Comparison of ENCODE assay signal across 13 cellular contexts in genomic region chr22:19731361-19731725, GRCh38. TPM values are rescaled to one million over a fixed set of nuclear protein-coding genes. Genes with fewer than 3 reads are reported as not detected.
DNase-seq lines count a peak whose midpoint lies in the region; ATAC-seq and TF ChIP-seq lines count a peak whose summit lies in the region.
"Had no signal": no experiment of that assay in that cellular context is flagged by ENCODE, and none has a peak within 500 bp of the region (broad histone marks: within the 10 kb centered on the region; RNA-seq: fewer than 3 reads in every experiment).

No MANE protein-coding gene starts in this region.

- no peaks in the 10 kb centered on the region for H3K9me2 ChIP-seq in DOHH2 (replicated peaks; ENCODE audit: control insufficient read depth, low read length)

- peak overlapping the region in 3 of 11 experiments; percentile 53 to 68 (median 58); a peak in 4 of 22 replicates for H3K9ac ChIP-seq in BLaER1 treated with 17β-estradiol and CSF1 and Interleukin-3, amounts not matched to agents 10 nM and 100 nM
- H3K9ac ChIP-seq in OCI-LY3 (ENCODE audit: low read length) (no peak overlapping the region), neural progenitor cell (no peak overlapping the region)

- peaks cover 0 to 17% (median 2%) of the 10 kb centered on the region in 10 experiments; a peak in 6 of 20 replicates for H3K4me1 ChIP-seq in BLaER1 treated with 17β-estradiol and CSF1 and Interleukin-3, amounts not matched to agents 10 nM and 100 nM
- H3K4me1 ChIP-seq in DOHH2 (ENCODE audit: control insufficient read depth, low read length) (peaks cover 5% of the 10 kb centered on the region), OCI-LY3 (ENCODE audit: low read length) (no peaks in the 10 kb centered on the region), neural progenitor cell (no peaks in the 10 kb centered on the region), stomach (peaks cover 6 to 12% (median 11%) of the 10 kb centered on the region in 4 donors)
- H3K4me1 ChIP-seq: uterus had no signal

- peaks cover 0 to 21% (median 10%) of the 10 kb centered on the region in 11 experiments; a peak in 14 of 22 replicates for H3K27me3 ChIP-seq in BLaER1 treated with 17β-estradiol and CSF1 and Interleukin-3, amounts not matched to agents 10 nM and 100 nM
- H3K27me3 ChIP-seq in DOHH2 (ENCODE audit: control insufficient read depth, low read length) (peaks cover 4% of the 10 kb centered on the region; the same call in 1 of the 2 replicates), OCI-LY3 (ENCODE audit: low read depth, low read length) (no peaks in the 10 kb centered on the region), neural progenitor cell (peaks cover 50% of the 10 kb centered on the region), stomach (peaks cover 0 to 38% (median 4%) of the 10 kb centered on the region in 3 donors)
- H3K27me3 ChIP-seq: uterus had no signal

- no peaks in the 10 kb centered on the region for H3K4me1 Mint-ChIP-seq in neural progenitor cell

- 7 to 65% (median 53%) methylated on average over 3 to 12 of the region's 12 CpGs for WGBS in stomach, 5 donors

- no peaks in the 10 kb centered on the region for H3K9me3 ChIP-seq in BLaER1 treated with 17β-estradiol and CSF1 and Interleukin-3, amounts not matched to agents 10 nM and 100 nM (replicated peaks in 1 of 11)
- H3K9me3 ChIP-seq in DOHH2 (ENCODE audit: control insufficient read depth, insufficient read depth, low read length) (no peaks in the 10 kb centered on the region), OCI-LY3 (ENCODE audit: insufficient read depth, low read length) (no peaks in the 10 kb centered on the region), neural progenitor cell (ENCODE audit: low read depth) (no peaks in the 10 kb centered on the region), stomach (no peaks in the 10 kb centered on the region)
- H3K9me3 ChIP-seq: uterus had no signal

- peaks cover 9% of the 10 kb centered on the region for H3K9me3 Mint-ChIP-seq in neural progenitor cell
- H3K9me3 Mint-ChIP-seq: activated T-cell treated with anti-CD3 and anti-CD28 coated beads, Interleukin-2, amount 50 U/mL, for 72 hours; dendritic cell treated with granulocyte-macrophage colony-stimulating factor and Interleukin-4, amounts not matched to agents 40 ng/mL and 50 ng/mL, for 4 days; memory B cell had no signal

- ATAC-seq in HG02852 (IDR thresholded peaks at IDR 0.05; ENCODE audit: unreplicated experiment) = no peak

- H3K4me3 ChIP-seq in BLaER1 treated with 17β-estradiol and CSF1 and Interleukin-3, amounts not matched to agents 10 nM and 100 nM = peak overlapping the region in 1 of 10 experiments; percentile 58; a peak in 1 of 20 replicates
- H3K4me3 ChIP-seq in DOHH2 (ENCODE audit: low read length) (peak overlapping the region; percentile 70; the same call in 1 of the 2 replicates), OCI-LY3 (ENCODE audit: low read length) (peak overlapping the region; percentile 74), neural progenitor cell (no peak overlapping the region), stomach (peak overlapping the region in 1 of 4 donors; percentile 43)

- H3K4me3 Mint-ChIP-seq in neural progenitor cell = peak overlapping the region; percentile 64

- no peaks in the 10 kb centered on the region for H3K36me3 ChIP-seq in BLaER1 treated with 17β-estradiol and CSF1 and Interleukin-3, amounts not matched to agents 10 nM and 100 nM
- no peaks in the 10 kb centered on the region for H3K36me3 ChIP-seq in DOHH2 (ENCODE audit: control insufficient read depth, low read length)
- H3K36me3 ChIP-seq in OCI-LY3 (replicated peaks; ENCODE audit: low read depth, low read length) = no peaks in the 10 kb centered on the region
- H3K36me3 ChIP-seq in neural progenitor cell = no peaks in the 10 kb centered on the region
- no peaks in the 10 kb centered on the region for H3K36me3 ChIP-seq in stomach
- H3K36me3 ChIP-seq: uterus had no signal

- H3K79me2 ChIP-seq in DOHH2 (ENCODE audit: control insufficient read depth, low read length) (no peaks in the 10 kb centered on the region), OCI-LY3 (ENCODE audit: low read length) (no peaks in the 10 kb centered on the region), neural progenitor cell (ENCODE audit: low read depth) (no peaks in the 10 kb centered on the region)

- DNase-seq in neural progenitor cell (ENCODE audit: low spot score) = no peak
- DNase-seq in Kasumi-1 (lab: John Stamatoyannopoulos, UW) = no peak
- no peak for DNase-seq in stomach

- no peak overlapping the region for H3K27ac Mint-ChIP-seq in neural progenitor cell
- H3K27ac Mint-ChIP-seq: activated T-cell treated with anti-CD3 and anti-CD28 coated beads, Interleukin-2, amount 50 U/mL, for 72 hours; dendritic cell treated with granulocyte-macrophage colony-stimulating factor and Interleukin-4, amounts not matched to agents 40 ng/mL and 50 ng/mL, for 4 days; memory B cell had no signal

- H3K27ac ChIP-seq in BLaER1 treated with 17β-estradiol and CSF1 and Interleukin-3, amounts not matched to agents 10 nM and 100 nM = no peak overlapping the region
- H3K27ac ChIP-seq in DOHH2 (ENCODE audit: low read depth, low read length) (no peak overlapping the region), OCI-LY3 (ENCODE audit: low read length) (no peak overlapping the region), neural progenitor cell (no peak overlapping the region), stomach (no peak overlapping the region)
- H3K27ac ChIP-seq: HL-60, uterus had no signal

- H3F3A ChIP-seq in DOHH2 (ENCODE audit: control insufficient read depth, insufficient read depth) (no peaks in the 10 kb centered on the region), neural progenitor cell (ENCODE audit: low read depth) (no peaks in the 10 kb centered on the region)

- peak overlapping the region; percentile 79 to 92 (median 84) for H3K4me2 ChIP-seq in BLaER1 treated with 17β-estradiol and CSF1 and Interleukin-3, amounts not matched to agents 10 nM and 100 nM
- H3K4me2 ChIP-seq in DOHH2 (ENCODE audit: low read length) (peak overlapping the region; percentile 90), OCI-LY3 (ENCODE audit: low read length) (peak overlapping the region; percentile 75), neural progenitor cell (peak overlapping the region; percentile 92)

- H2AFZ ChIP-seq in OCI-LY3 (ENCODE audit: low read depth, low read length) (no peak overlapping the region), neural progenitor cell (replicated peaks) (no peak overlapping the region)

- peaks cover 3% of the 10 kb centered on the region for H3K36me3 Mint-ChIP-seq in neural progenitor cell
- H3K36me3 Mint-ChIP-seq: memory B cell had no signal

- intact Hi-C loops in stomach (cut with DNase I; ENCODE audit: low total_unique reads) = loop anchor here (5.0 kb wide), 1 partner anchor 181 kb away; no protein-coding TSS in a partner anchor

- TF ChIP-seq CTCF in DOHH2 (IDR thresholded peaks at IDR 0.05; ENCODE audit: low read depth, low read length, poor library complexity, severe bottlenecking) = no peak
- no peak for TF ChIP-seq CTCF in OCI-LY3 (IDR thresholded peaks at IDR 0.05; ENCODE audit: low read depth, low read length)
- TF ChIP-seq CTCF in neural progenitor cell (IDR thresholded peaks at IDR 0.05) = no peak
- no peak for TF ChIP-seq CTCF in stomach (IDR thresholded peaks at IDR 0.05)

- TF ChIP-seq POLR2A in stomach (IDR thresholded peaks at IDR 0.05) = no peak

- H3K27me3 Mint-ChIP-seq in neural progenitor cell (ENCODE audit: insufficient read depth, low read depth) = peaks cover 37% of the 10 kb centered on the region

- H4K20me1 ChIP-seq in BLaER1 treated with 17β-estradiol and CSF1 and Interleukin-3, amounts not matched to agents 10 nM and 100 nM = peaks cover 0 to 45% (median 0%) of the 10 kb centered on the region in 11 experiments; a peak in 5 of 22 replicates
- no peaks in the 10 kb centered on the region for H4K20me1 ChIP-seq in DOHH2 (ENCODE audit: control insufficient read depth, insufficient read depth, low read depth, low read length)
- no peaks in the 10 kb centered on the region for H4K20me1 ChIP-seq in OCI-LY3 (ENCODE audit: insufficient read depth, low read length)
- H4K20me1 ChIP-seq in neural progenitor cell (ENCODE audit: low read depth) = no peaks in the 10 kb centered on the region

- TF ChIP-seq EP300 in stomach (IDR thresholded peaks at IDR 0.05) = no peak

RNA-seq across cellular contexts. Expression of gene GP1BB, which starts 8.0 kb away (rescaled TPM):
- 1.2 TPM in 1 of 2 replicates, not detected in the other for total RNA-seq in neural progenitor cell (ENCODE audit: low replicate concordance)
- 10 to 100 TPM in 1 of 5 donors, 1 to 10 TPM in 2, not detected in 2; 2.4 to 27.8 (median 9.3) TPM for total RNA-seq in stomach
- polyA plus RNA-seq in stomach = 10 to 100 TPM in 1 of 3 donors, 1 to 10 TPM in 2; 5.5 to 12.4 (median 8.0) TPM

RNA-seq across cellular contexts. Expression of gene SEPTIN5, which starts 17.0 kb away (rescaled TPM):
- total RNA-seq in neural progenitor cell (ENCODE audit: low replicate concordance) (5.0 and 8.2 TPM in 2 replicates), stomach (10 to 100 TPM in 3 of 5 donors, 1 to 10 TPM in 2; 1.2 to 38.8 (median 13.9) TPM)
- 10 to 100 TPM in 2 of 3 donors, 1 to 10 TPM in 1; 8.2 to 16.0 (median 11.1) TPM for polyA plus RNA-seq in stomach

RNA-seq across cellular contexts. Expression of gene TBX1, which starts 29.2 kb away (rescaled TPM):
- 0.06 TPM in 1 of 2 replicates, not detected in the other for total RNA-seq in neural progenitor cell (ENCODE audit: low replicate concordance)
- total RNA-seq in stomach = under 1 TPM in 2 of 5 donors, not detected in 3; 0.43 to 0.73 TPM
- polyA plus RNA-seq in stomach = 1 to 10 TPM in 1 of 3 donors, under 1 TPM in 1, not detected in 1; 0.62 to 1.1 TPM
- total RNA-seq: kidney epithelial cell had no signal
